In the genomic region with DNA sequence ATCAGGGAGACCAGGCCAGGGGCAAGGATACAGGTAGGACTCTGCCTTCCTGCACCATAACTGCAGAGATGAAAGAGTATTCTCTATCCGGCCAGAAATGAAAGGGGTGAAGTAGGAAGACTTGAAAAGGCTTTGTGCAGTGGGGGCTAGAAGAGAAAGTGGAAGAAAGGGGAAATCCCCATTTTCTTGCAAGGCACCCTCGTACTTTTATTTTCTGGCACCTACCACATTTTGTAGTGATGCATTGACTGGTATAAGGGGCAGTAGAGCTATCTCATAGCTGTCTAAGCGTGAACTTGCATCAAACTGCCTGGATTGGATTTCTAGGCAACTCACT, we compare ENCODE assay signal across 8 cellular contexts. TPM values are rescaled to one million over a fixed set of nuclear protein-coding genes. Genes with fewer than 3 reads are reported as not detected.
A peak's percentile ranks its signal among the peaks of the same experiment; 100 is the strongest.
DNase-seq lines count a peak whose midpoint lies in the region; ATAC-seq and TF ChIP-seq lines count a peak whose summit lies in the region.

No MANE protein-coding gene starts in this region.

- peaks cover 4% of the 10 kb centered on the region for H3K36me3 Mint-ChIP-seq in activated naive CD4-positive, alpha-beta T cell treated with anti-CD3 and anti-CD28 coated beads for 36 hours (ENCODE audit: low read depth)
- peaks cover 17% of the 10 kb centered on the region for H3K36me3 Mint-ChIP-seq in activated naive CD8-positive, alpha-beta T cell treated with anti-CD3 and anti-CD28 coated beads for 36 hours

- peak overlapping the region; percentile 84 for H3K4me3 Mint-ChIP-seq in activated naive CD4-positive, alpha-beta T cell treated with anti-CD3 and anti-CD28 coated beads for 36 hours
- H3K4me3 Mint-ChIP-seq in activated naive CD8-positive, alpha-beta T cell treated with anti-CD3 and anti-CD28 coated beads for 36 hours = peak overlapping the region; percentile 85

- H3K4me1 ChIP-seq in upper lobe of right lung = peaks cover 24% of the 10 kb centered on the region

- no peaks in the 10 kb centered on the region for H3K9me3 Mint-ChIP-seq in activated naive CD4-positive, alpha-beta T cell treated with anti-CD3 and anti-CD28 coated beads for 36 hours
- no peaks in the 10 kb centered on the region for H3K9me3 Mint-ChIP-seq in activated naive CD8-positive, alpha-beta T cell treated with anti-CD3 and anti-CD28 coated beads for 36 hours

- peak overlapping the region; percentile 39 for H3K4me3 ChIP-seq in lower leg skin (ENCODE audit: low read depth, poor library complexity, severe bottlenecking)
- H3K4me3 ChIP-seq in upper lobe of right lung = peak overlapping the region; percentile 74

- WGBS in lower leg skin, 2 donors = 36% methylated on average over 3 of the region's 3 CpGs

- ATAC-seq in HG03354 (IDR thresholded peaks at IDR 0.05; ENCODE audit: poor library complexity, severe bottlenecking, unreplicated experiment) (peak; percentile 7), upper lobe of right lung (no peak)

- H3K36me3 ChIP-seq in upper lobe of right lung = no peaks in the 10 kb centered on the region

- peak overlapping the region; percentile 68 for H3K27ac ChIP-seq in upper lobe of right lung

- TF ChIP-seq POLR2A in lower leg skin (IDR thresholded peaks at IDR 0.05) = no peak

- H3K27me3 ChIP-seq in upper lobe of right lung = no peaks in the 10 kb centered on the region

- intact Hi-C loops in activated naive CD4-positive, alpha-beta T cell treated with anti-CD3 and anti-CD28 coated beads for 36 hours (cut with micrococcal nuclease) = loop anchor here (1.0 to 10.0 kb wide), 6 partner anchors 10 to 1360 kb away; partner anchors contain the start of genes ANXA7, COMTD1 and DNAJC9
- intact Hi-C loops in lower leg skin (cut with DNase I; ENCODE audit: low total_unique reads) (no loop called here), upper lobe of right lung (cut with DNase I) (no loop called here)

- CTCF ChIA-PET in activated naive CD4-positive, alpha-beta T cell treated with anti-CD3 and anti-CD28 coated beads for 36 hours (lab: Charles Lee) = interaction anchor here (0.7 to 12.1 kb wide), 4 partner anchors 14 to 362 kb away, joined by 3 to 443 read pairs (median 126); no protein-coding TSS in a partner anchor

- peak overlapping the region; percentile 88 for H3K27ac Mint-ChIP-seq in activated naive CD4-positive, alpha-beta T cell treated with anti-CD3 and anti-CD28 coated beads for 36 hours
- H3K27ac Mint-ChIP-seq in activated naive CD8-positive, alpha-beta T cell treated with anti-CD3 and anti-CD28 coated beads for 36 hours = peak overlapping the region; percentile 92

- peaks cover 72% of the 10 kb centered on the region for H3K4me1 Mint-ChIP-seq in activated naive CD4-positive, alpha-beta T cell treated with anti-CD3 and anti-CD28 coated beads for 36 hours (ENCODE audit: low read depth)
- peaks cover 66% of the 10 kb centered on the region for H3K4me1 Mint-ChIP-seq in activated naive CD8-positive, alpha-beta T cell treated with anti-CD3 and anti-CD28 coated beads for 36 hours

- H3K27me3 Mint-ChIP-seq in activated naive CD4-positive, alpha-beta T cell treated with anti-CD3 and anti-CD28 coated beads for 36 hours (ENCODE audit: low read depth) = no peaks in the 10 kb centered on the region
- no peaks in the 10 kb centered on the region for H3K27me3 Mint-ChIP-seq in activated naive CD8-positive, alpha-beta T cell treated with anti-CD3 and anti-CD28 coated beads for 36 hours

- DNase-seq in activated naive CD4-positive, alpha-beta T cell treated with anti-CD3 and anti-CD28 coated beads for 36 hours = peak; percentile 56
- DNase-seq in activated naive CD4-positive, alpha-beta T cell (lab: John Stamatoyannopoulos, UW) = no peak
- DNase-seq in activated naive CD8-positive, alpha-beta T cell treated with anti-CD3 and anti-CD28 coated beads for 36 hours = peak; percentile 57
- DNase-seq in lower leg skin (ENCODE audit: low spot score in 2 of 2) = no peak
- no peak for DNase-seq in upper lobe of right lung
- no peak for DNase-seq in NCI-H82 treated with DMSO at 0.1 percent for 48 hours (lab: John Stamatoyannopoulos, UW; ENCODE audit: unreplicated experiment)
- no peak for DNase-seq in NCI-H1092 treated with DMSO at 0.1 percent for 48 hours (lab: John Stamatoyannopoulos, UW)

- TF ChIP-seq CTCF in lower leg skin (IDR thresholded peaks at IDR 0.05) (no peak), upper lobe of right lung (IDR thresholded peaks at IDR 0.05) (no peak)

- H3K9me3 ChIP-seq in upper lobe of right lung = no peaks in the 10 kb centered on the region

RNA-seq across cellular contexts. Expression of gene CAMK2G, which starts 0.8 kb away (rescaled TPM):
- total RNA-seq in activated naive CD4-positive, alpha-beta T cell treated with anti-CD3 and anti-CD28 coated beads for 36 hours = 10 to 100 TPM; 22.9 to 26.3 TPM
- total RNA-seq in activated naive CD8-positive, alpha-beta T cell treated with anti-CD3 and anti-CD28 coated beads for 36 hours = 10 to 100 TPM; 16.5 to 17.4 TPM
- total RNA-seq in lower leg skin (10 to 100 TPM; 20.0 to 27.9 (median 24.2) TPM), upper lobe of right lung (36.2 TPM)

RNA-seq across cellular contexts. Expression of gene PLAU, which starts 35.8 kb away (rescaled TPM):
- under 1 TPM; 0.26 to 0.27 TPM for total RNA-seq in activated naive CD4-positive, alpha-beta T cell treated with anti-CD3 and anti-CD28 coated beads for 36 hours
- total RNA-seq in activated naive CD8-positive, alpha-beta T cell treated with anti-CD3 and anti-CD28 coated beads for 36 hours = under 1 TPM in 1 of 2 experiments, not detected in 1; 0.12 TPM
- total RNA-seq in lower leg skin (10 to 100 TPM; 12.7 to 28.5 (median 14.7) TPM), upper lobe of right lung (16.8 TPM)

Comparison
In these comparisons a context has a peak if more than half of its experiments do, and no peak if none do; other contexts are left out.
1. DNase-seq: peak in activated naive CD4-positive, alpha-beta T cell treated with anti-CD3 and anti-CD28 coated beads for 36 hours (single experiment) and activated naive CD8-positive, alpha-beta T cell treated with anti-CD3 and anti-CD28 coated beads for 36 hours (single experiment); none in activated naive CD4-positive, alpha-beta T cell (0 of 4), lower leg skin (0 of 2), upper lobe of right lung (single experiment), NCI-H82 treated with DMSO at 0.1 percent for 48 hours (single experiment) and NCI-H1092 treated with DMSO at 0.1 percent for 48 hours (single experiment).
2. RNA of gene PLAU, which starts 35.8 kb away (total RNA-seq): 16.8 TPM in upper lobe of right lung (single experiment) and 12.7 to 28.5 TPM in lower leg skin; 0.26 to 0.27 TPM in activated naive CD4-positive, alpha-beta T cell treated with anti-CD3 and anti-CD28 coated beads for 36 hours and 0.12 TPM in activated naive CD8-positive, alpha-beta T cell treated with anti-CD3 and anti-CD28 coated beads for 36 hours; every median in the first group is over 10 times any median in the second.